In the genomic region with DNA sequence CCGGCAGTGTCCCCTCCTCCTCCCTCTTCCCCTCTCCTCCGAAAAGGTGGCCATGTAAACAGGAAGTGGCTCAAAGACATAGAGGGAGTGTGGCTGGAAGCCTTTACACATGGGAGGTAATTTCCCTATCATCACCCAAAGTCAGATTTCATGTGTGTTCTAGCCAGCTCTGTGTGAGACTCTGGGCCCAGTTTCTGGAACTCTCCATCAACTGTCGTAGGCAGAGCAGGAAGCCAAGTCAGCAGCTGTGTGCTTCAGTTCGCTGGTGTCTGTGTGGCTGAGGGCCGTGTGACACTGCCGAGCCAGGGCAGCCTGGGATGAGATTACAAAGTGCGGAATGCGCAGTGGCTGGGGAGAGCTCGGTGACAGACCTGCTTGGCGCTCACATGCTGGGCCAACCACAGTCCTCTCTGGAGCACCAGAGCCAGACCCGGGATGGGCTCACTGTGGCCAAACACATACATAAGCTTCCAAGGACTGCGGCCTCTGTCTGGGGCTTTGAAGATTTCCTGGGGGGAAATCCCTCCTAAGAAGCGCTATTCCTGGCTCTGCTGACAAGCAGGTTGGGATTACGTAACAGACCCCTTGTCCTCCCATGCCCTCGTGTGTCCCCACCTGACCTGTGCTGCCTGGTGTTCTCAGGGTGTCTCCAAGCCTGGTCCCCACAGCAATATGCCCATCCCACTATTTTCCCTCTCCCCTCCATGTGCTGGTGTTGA, we compare ENCODE assay signal across 8 cellular contexts. TPM values are rescaled to one million over a fixed set of nuclear protein-coding genes. Genes with fewer than 3 reads are reported as not detected.
DNase-seq lines count a peak whose midpoint lies in the region; ATAC-seq and TF ChIP-seq lines count a peak whose summit lies in the region.

No MANE protein-coding gene starts in this region.

- no peak for TF ChIP-seq CTCF in VCaP (conservative IDR thresholded peaks at IDR 0.05)
- no peak for TF ChIP-seq CTCF in CD4-positive, alpha-beta T cell (IDR thresholded peaks at IDR 0.05)

- peak; percentile 89 to 90 for ATAC-seq in left cardiac atrium
- no peak for ATAC-seq in CD4-positive, alpha-beta T cell (ENCODE audit: poor library complexity)

- no peak overlapping the region for H3K27ac Mint-ChIP-seq in CD4-positive, alpha-beta T cell

- no peaks in the 10 kb centered on the region for H3K36me3 Mint-ChIP-seq in CD4-positive, alpha-beta T cell (ENCODE audit: low read depth)

- H3K27me3 Mint-ChIP-seq in CD4-positive, alpha-beta T cell, result peaks cover 5% of the 10 kb centered on the region

- intact Hi-C loops in left cardiac atrium (cut with DNase I), result no loop called here
- intact Hi-C loops in CD4-positive, alpha-beta T cell (cut with DNase I, micrococcal nuclease), result no loop called here

- H3K9me3 Mint-ChIP-seq in CD4-positive, alpha-beta T cell, result no peaks in the 10 kb centered on the region

- H3K27me3 ChIP-seq in CD4-positive, alpha-beta T cell (ENCODE audit: control insufficient read depth, insufficient read depth, low read length), result no peaks in the 10 kb centered on the region

- POLR2A ChIA-PET in CD4-positive, alpha-beta T cell (lab: Charles Lee), result no interaction called here

- H3K4me1 Mint-ChIP-seq in CD4-positive, alpha-beta T cell (ENCODE audit: low read depth), result peaks cover 12% of the 10 kb centered on the region

- H3K4me3 Mint-ChIP-seq in CD4-positive, alpha-beta T cell, result no peak overlapping the region

- peak overlapping the region; percentile 36; the same call in 1 of the 2 replicates for H3K27ac ChIP-seq in VCaP
- H3K27ac ChIP-seq in CD4-positive, alpha-beta T cell (ENCODE audit: low read depth, low read length), result no peak overlapping the region

- CTCF ChIA-PET in CD4-positive, alpha-beta T cell (lab: Charles Lee), result no interaction called here

- no peaks in the 10 kb centered on the region for H3K9me3 ChIP-seq in CD4-positive, alpha-beta T cell (ENCODE audit: control insufficient read depth, low read length)

- DNase-seq in GM04503 (ENCODE audit: low read depth) (peak; percentile 73), left cardiac atrium (peak; percentile 87), renal cortical epithelial cell (ENCODE audit: low read depth) (peak; percentile 55), NCI-H2196 treated with DMSO at 0.1 percent for 48 hours (lab: John Stamatoyannopoulos, UW; ENCODE audit: unreplicated experiment) (no peak), T-helper 2 cell (no peak)
- DNase-seq in activated effector memory CD4-positive, alpha-beta T cell treated with Interleukin-2 at 50 U/mL for 16 hours, result no peak
- DNase-seq in CD4-positive, alpha-beta T cell, result no peak

RNA-seq across cellular contexts. Expression of a gene that starts 50.7 kb away (rescaled TPM):
- total RNA-seq in left cardiac atrium, result 10 to 100 TPM; 14.8 to 18.8 TPM
- total RNA-seq in renal cortical epithelial cell, result 28.3 and 39.3 TPM in 2 replicates
- 10 to 100 TPM; 19.5 to 19.7 TPM for total RNA-seq in CD4-positive, alpha-beta T cell

Comparison
In these comparisons a context has a peak if more than half of its experiments do, and no peak if none do; other contexts are left out.
1. DNase-seq: peak in GM04503 (single experiment), left cardiac atrium (single experiment) and renal cortical epithelial cell (single experiment); none in activated effector memory CD4-positive, alpha-beta T cell treated with Interleukin-2 at 50 U/mL for 16 hours (single experiment), NCI-H2196 treated with DMSO at 0.1 percent for 48 hours (single experiment), CD4-positive, alpha-beta T cell (0 of 10) and T-helper 2 cell (0 of 5).